8 cellular contexts compared by ENCODE assay signal in genomic region chr22:37696657-37697539, GRCh38. TPM values are rescaled to one million over a fixed set of nuclear protein-coding genes. Genes with fewer than 3 reads are reported as not detected.
DNase-seq lines count a peak whose midpoint lies in the region; ATAC-seq and TF ChIP-seq lines count a peak whose summit lies in the region.

A gene with protein sequence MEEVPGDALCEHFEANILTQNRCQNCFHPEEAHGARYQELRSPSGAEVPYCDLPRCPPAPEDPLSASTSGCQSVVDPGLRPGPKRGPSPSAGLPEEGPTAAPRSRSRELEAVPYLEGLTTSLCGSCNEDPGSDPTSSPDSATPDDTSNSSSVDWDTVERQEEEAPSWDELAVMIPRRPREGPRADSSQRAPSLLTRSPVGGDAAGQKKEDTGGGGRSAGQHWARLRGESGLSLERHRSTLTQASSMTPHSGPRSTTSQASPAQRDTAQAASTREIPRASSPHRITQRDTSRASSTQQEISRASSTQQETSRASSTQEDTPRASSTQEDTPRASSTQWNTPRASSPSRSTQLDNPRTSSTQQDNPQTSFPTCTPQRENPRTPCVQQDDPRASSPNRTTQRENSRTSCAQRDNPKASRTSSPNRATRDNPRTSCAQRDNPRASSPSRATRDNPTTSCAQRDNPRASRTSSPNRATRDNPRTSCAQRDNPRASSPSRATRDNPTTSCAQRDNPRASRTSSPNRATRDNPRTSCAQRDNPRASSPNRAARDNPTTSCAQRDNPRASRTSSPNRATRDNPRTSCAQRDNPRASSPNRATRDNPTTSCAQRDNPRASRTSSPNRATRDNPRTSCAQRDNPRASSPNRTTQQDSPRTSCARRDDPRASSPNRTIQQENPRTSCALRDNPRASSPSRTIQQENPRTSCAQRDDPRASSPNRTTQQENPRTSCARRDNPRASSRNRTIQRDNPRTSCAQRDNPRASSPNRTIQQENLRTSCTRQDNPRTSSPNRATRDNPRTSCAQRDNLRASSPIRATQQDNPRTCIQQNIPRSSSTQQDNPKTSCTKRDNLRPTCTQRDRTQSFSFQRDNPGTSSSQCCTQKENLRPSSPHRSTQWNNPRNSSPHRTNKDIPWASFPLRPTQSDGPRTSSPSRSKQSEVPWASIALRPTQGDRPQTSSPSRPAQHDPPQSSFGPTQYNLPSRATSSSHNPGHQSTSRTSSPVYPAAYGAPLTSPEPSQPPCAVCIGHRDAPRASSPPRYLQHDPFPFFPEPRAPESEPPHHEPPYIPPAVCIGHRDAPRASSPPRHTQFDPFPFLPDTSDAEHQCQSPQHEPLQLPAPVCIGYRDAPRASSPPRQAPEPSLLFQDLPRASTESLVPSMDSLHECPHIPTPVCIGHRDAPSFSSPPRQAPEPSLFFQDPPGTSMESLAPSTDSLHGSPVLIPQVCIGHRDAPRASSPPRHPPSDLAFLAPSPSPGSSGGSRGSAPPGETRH (N-terminal part only) (plus strand): TSS chr22:37697048. CDS start chr22:37701366, 4,318 bp downstream.

- H3K27me3 Mint-ChIP-seq in CD4-positive, alpha-beta memory T cell = no peaks in the 10 kb centered on the region
- H3K27me3 Mint-ChIP-seq in T-cell = no peaks in the 10 kb centered on the region
- H3K27me3 Mint-ChIP-seq in activated naive CD8-positive, alpha-beta T cell treated with anti-CD3 and anti-CD28 coated beads, Interleukin-2, amount 10 ng/mL, durations not matched to agents 7 days and 5 days = no peaks in the 10 kb centered on the region

- WGBS in thymus = 18% methylated on average over 39 of the region's 39 CpGs

- no peak within 1 kb of the TSS for H3K9ac ChIP-seq in parathyroid adenoma

- peaks cover 9% of the 10 kb centered on the region for H3K4me1 ChIP-seq in CD4-positive, alpha-beta memory T cell (ENCODE audit: insufficient read depth, low read length)
- H3K4me1 ChIP-seq in parathyroid adenoma = no peaks in the 10 kb centered on the region
- peaks cover 3% of the 10 kb centered on the region for H3K4me1 ChIP-seq in thymus (ENCODE audit: control insufficient read depth, insufficient read depth, low read length)

- H3K9me3 Mint-ChIP-seq in CD4-positive, alpha-beta memory T cell = no peaks in the 10 kb centered on the region
- H3K9me3 Mint-ChIP-seq in T-cell = no peaks in the 10 kb centered on the region
- no peaks in the 10 kb centered on the region for H3K9me3 Mint-ChIP-seq in activated naive CD8-positive, alpha-beta T cell treated with anti-CD3 and anti-CD28 coated beads, Interleukin-2, amount 10 ng/mL, durations not matched to agents 7 days and 5 days

- peak within 1 kb of the TSS; percentile 38 for H2AFZ ChIP-seq in parathyroid adenoma

- POLR2A ChIA-PET in CD4-positive, alpha-beta memory T cell (lab: Charles Lee; ENCODE audit: partially characterized antibody) = interaction anchor here (1.3 kb wide), 1 partner anchor 10 kb away, joined by 3 read pairs; no protein-coding TSS in a partner anchor
- POLR2A ChIA-PET in T-cell (lab: Charles Lee) = no interaction called here
- POLR2A ChIA-PET in activated naive CD8-positive, alpha-beta T cell treated with anti-CD3 and anti-CD28 coated beads, Interleukin-2, amount 10 ng/mL, durations not matched to agents 7 days and 5 days (lab: Charles Lee) = interaction anchor here (0.6 kb wide), 2 partner anchors 46 to 247 kb away, joined by 3 to 6 read pairs; no protein-coding TSS in a partner anchor

- ATAC-seq in GM21526 (IDR thresholded peaks at IDR 0.05; ENCODE audit: low FRiP score, unreplicated experiment) (peak; percentile 51), T-cell (replicated peaks in 1 of 4) (peak; percentile 96 to 98 (median 98)), Right ventricle myocardium inferior (peak; percentile 99)
- ATAC-seq in activated naive CD8-positive, alpha-beta T cell treated with anti-CD3 and anti-CD28 coated beads, Interleukin-2, amount 10 ng/mL, durations not matched to agents 7 days and 5 days (ENCODE audit: low read depth) = peak; percentile 100

- H3K4me2 ChIP-seq in parathyroid adenoma (ENCODE audit: low read length) = peak within 1 kb of the TSS; percentile 47

- H3K36me3 ChIP-seq in CD4-positive, alpha-beta memory T cell (ENCODE audit: insufficient read depth, low read length) = peaks cover 16% of the 10 kb centered on the region
- H3K36me3 ChIP-seq in parathyroid adenoma (ENCODE audit: control insufficient read depth, insufficient read depth, low read length) (no peaks in the 10 kb centered on the region), thymus (ENCODE audit: control insufficient read depth, insufficient read depth) (peaks cover 29% of the 10 kb centered on the region)

- peaks cover 10 to 18% (median 13%) of the 10 kb centered on the region in 4 donors for H3K4me1 Mint-ChIP-seq in CD4-positive, alpha-beta memory T cell
- peaks cover 14 to 19% (median 16%) of the 10 kb centered on the region in 3 donors for H3K4me1 Mint-ChIP-seq in T-cell
- H3K4me1 Mint-ChIP-seq in activated naive CD8-positive, alpha-beta T cell treated with anti-CD3 and anti-CD28 coated beads, Interleukin-2, amount 10 ng/mL, durations not matched to agents 7 days and 5 days = peaks cover 14% of the 10 kb centered on the region

- intact Hi-C loops in CD4-positive, alpha-beta memory T cell (cut with micrococcal nuclease) = no loop called here
- intact Hi-C loops in Right ventricle myocardium inferior (cut with DNase I) = no loop called here

- no peaks in the 10 kb centered on the region for H3K9me3 ChIP-seq in CD4-positive, alpha-beta memory T cell (ENCODE audit: control insufficient read depth in 1 of 2, low read length in 2 of 2)
- H3K9me3 ChIP-seq in parathyroid adenoma (ENCODE audit: control insufficient read depth, low read length) (no peaks in the 10 kb centered on the region), thymus (ENCODE audit: control insufficient read depth) (no peaks in the 10 kb centered on the region)

- H3K27me3 ChIP-seq in CD4-positive, alpha-beta memory T cell (ENCODE audit: insufficient read depth, low read length) = no peaks in the 10 kb centered on the region
- H3K27me3 ChIP-seq in parathyroid adenoma (ENCODE audit: control insufficient read depth, insufficient read depth, low read length) = no peaks in the 10 kb centered on the region
- no peaks in the 10 kb centered on the region for H3K27me3 ChIP-seq in thymus (ENCODE audit: control insufficient read depth, insufficient read depth)

- no peaks in the 10 kb centered on the region for H3K79me2 ChIP-seq in parathyroid adenoma

- peak within 1 kb of the TSS in 5 of 7 donors; percentile 27 to 71 (median 55) for H3K27ac Mint-ChIP-seq in CD4-positive, alpha-beta memory T cell
- H3K27ac Mint-ChIP-seq in T-cell = peak within 1 kb of the TSS; percentile 46 to 66
- H3K27ac Mint-ChIP-seq in activated naive CD8-positive, alpha-beta T cell treated with anti-CD3 and anti-CD28 coated beads, Interleukin-2, amount 10 ng/mL, durations not matched to agents 7 days and 5 days = no peak within 1 kb of the TSS

- peak; percentile 23 for TF ChIP-seq CTCF in parathyroid adenoma (IDR thresholded peaks at IDR 0.05)

- DNase-seq in CD4-positive, alpha-beta memory T cell = peak; percentile 67 to 95 (median 77)
- DNase-seq in M059J (ENCODE audit: low read depth) = peak; percentile 88
- DNase-seq in T-cell = peak; percentile 44 to 95 (median 86)
- DNase-seq in activated naive CD8-positive, alpha-beta T cell treated with anti-CD3 and anti-CD28 coated beads, Interleukin-2, amount 10 ng/mL, durations not matched to agents 7 days and 5 days = peak; percentile 87
- peak; percentile 98 for DNase-seq in Right ventricle myocardium inferior (ENCODE audit: missing footprints)

- H3K4me3 ChIP-seq in CD4-positive, alpha-beta memory T cell (ENCODE audit: low read length in 2 of 2) = no peak within 1 kb of the TSS
- H3K4me3 ChIP-seq in parathyroid adenoma (ENCODE audit: low read depth, low read length) (peak within 1 kb of the TSS; percentile 11), thymus (ENCODE audit: low read length) (peak within 1 kb of the TSS; percentile 22)

- CTCF ChIA-PET in CD4-positive, alpha-beta memory T cell (lab: Charles Lee; ENCODE audit: partially characterized antibody) = no interaction called here
- CTCF ChIA-PET in T-cell (lab: Charles Lee) = interaction anchor here (0.7 to 2.5 kb wide), 3 partner anchors 54 to 166 kb away, joined by 3 to 7 read pairs (median 7); no protein-coding TSS in a partner anchor

- H3K4me3 Mint-ChIP-seq in CD4-positive, alpha-beta memory T cell = peak within 1 kb of the TSS in 7 of 8 donors; percentile 6 to 81 (median 43)
- peak within 1 kb of the TSS in 2 of 3 donors; percentile 17 to 64 for H3K4me3 Mint-ChIP-seq in T-cell
- H3K4me3 Mint-ChIP-seq in activated naive CD8-positive, alpha-beta T cell treated with anti-CD3 and anti-CD28 coated beads, Interleukin-2, amount 10 ng/mL, durations not matched to agents 7 days and 5 days = peak within 1 kb of the TSS; percentile 83

- H3K27ac ChIP-seq in CD4-positive, alpha-beta memory T cell (ENCODE audit: low read depth, low read length) = no peak within 1 kb of the TSS
- H3K27ac ChIP-seq in parathyroid adenoma = no peak within 1 kb of the TSS
- H3K27ac ChIP-seq in thymus (ENCODE audit: low read depth) = no peak within 1 kb of the TSS

- peaks cover 21 to 27% of the 10 kb centered on the region in 2 donors for H3K36me3 Mint-ChIP-seq in CD4-positive, alpha-beta memory T cell
- H3K36me3 Mint-ChIP-seq in T-cell = peaks cover 19% of the 10 kb centered on the region
- H3K36me3 Mint-ChIP-seq in activated naive CD8-positive, alpha-beta T cell treated with anti-CD3 and anti-CD28 coated beads, Interleukin-2, amount 10 ng/mL, durations not matched to agents 7 days and 5 days = peaks cover 9% of the 10 kb centered on the region

RNA-seq across cellular contexts. Expression of the gene that starts here (rescaled TPM):
- 10 to 100 TPM; 25.8 to 26.1 TPM for total RNA-seq in CD4-positive, alpha-beta memory T cell
- 10 to 100 TPM in 1 of 2 donors, 1 to 10 TPM in 1; 9.2 to 13.0 TPM for polyA plus RNA-seq in CD4-positive, alpha-beta memory T cell
- total RNA-seq in M059J (2014; rRNA removed; shearing (Covaris generic)) = 42.5 and 68.1 TPM in 2 replicates
- total RNA-seq in T-cell (10 to 100 TPM; 14.5 to 36.8 (median 31.1) TPM), Right ventricle myocardium inferior (90.1 TPM)
- total RNA-seq in activated naive CD8-positive, alpha-beta T cell treated with anti-CD3 and anti-CD28 coated beads, Interleukin-2, amount 10 ng/mL, durations not matched to agents 7 days and 5 days = 10 to 100 TPM; 41.4 to 44.4 TPM
- 29.8 TPM for polyA plus RNA-seq in thymus

Comparison
In these comparisons a context has a peak if more than half of its experiments do, and no peak if none do; other contexts are left out.
1. H3K4me3 ChIP-seq: peak in parathyroid adenoma (single experiment) and thymus (single experiment); none in CD4-positive, alpha-beta memory T cell (0 of 2).
2. POLR2A ChIA-PET loops: an anchor here in CD4-positive, alpha-beta memory T cell (1.3 kb wide) and activated naive CD8-positive, alpha-beta T cell treated with anti-CD3 and anti-CD28 coated beads, Interleukin-2, amount 10 ng/mL, durations not matched to agents 7 days and 5 days (0.6 kb wide); none called in T-cell.
3. Peak in every context shown above with its lines, with median percentiles within 50 percentile points of each other: DNase-seq, H3K4me3 Mint-ChIP-seq and ATAC-seq.